In the genomic region with DNA sequence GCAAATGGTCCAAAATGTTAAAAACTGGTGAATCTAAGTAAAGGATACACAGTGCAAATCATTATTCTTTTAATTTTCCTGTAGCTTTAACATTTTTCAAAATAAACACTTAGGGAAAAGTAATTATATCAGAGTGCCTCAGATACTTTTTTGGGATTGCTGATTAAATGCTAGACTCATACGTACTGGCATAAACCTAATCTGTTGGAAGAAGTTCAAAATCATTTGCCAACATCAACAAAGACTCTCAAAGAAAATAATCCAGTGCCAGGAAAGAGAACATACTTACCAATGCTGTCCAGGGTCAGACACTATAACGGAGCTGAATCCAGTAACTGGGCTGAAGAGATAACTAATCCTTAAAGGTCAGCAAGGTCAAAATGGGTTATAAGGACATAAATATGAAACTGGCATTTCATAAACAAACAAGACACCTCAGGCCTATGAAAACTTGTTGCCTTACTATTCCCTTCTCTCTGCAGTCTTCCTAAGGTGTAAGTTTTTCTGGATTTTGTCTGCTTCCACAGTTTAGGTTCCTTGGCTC, we compare ENCODE assay signal across 30 cellular contexts.
"Had no signal": no experiment of that assay in that cellular context is flagged by ENCODE, and none has a peak within 500 bp of the region (broad histone marks: within the 10 kb centered on the region; RNA-seq: fewer than 3 reads in every experiment).

No MANE protein-coding gene starts in this region.

- H3K4me3 Mint-ChIP-seq: activated CD4-positive, alpha-beta T cell treated with anti-CD3 and anti-CD28 coated beads, Interleukin-2, amount 10 ng/mL, durations not matched to agents 24 days and 14 days; activated CD8-positive, alpha-beta T cell treated with anti-CD3 and anti-CD28 coated beads for 36 hours; activated naive CD4-positive, alpha-beta T cell treated with anti-CD3 and anti-CD28 coated beads, Interleukin-2, amount 10 ng/mL, durations not matched to agents 7 days and 5 days; activated naive CD8-positive, alpha-beta T cell; activated naive CD8-positive, alpha-beta T cell treated with anti-CD3 and anti-CD28 coated beads, Interleukin-2, amount 50 U/mL, for 24 hours had no signal

- H3K27me3 ChIP-seq: brain microvascular endothelial cell had no signal

- H3K4me2 ChIP-seq: PC-9 had no signal

- H3K36me3 ChIP-seq: brain microvascular endothelial cell had no signal

- DNase-seq: activated CD4-positive, alpha-beta T cell treated with anti-CD3 and anti-CD28 coated beads, Interleukin-2, amount 10 ng/mL, durations not matched to agents 24 days and 14 days; activated CD4-positive, alpha-beta T cell treated with anti-CD3 and anti-CD28 coated beads, Interleukin-2, amount 50 U/mL, for 4 hours; activated CD8-positive, alpha-beta T cell treated with anti-CD3 and anti-CD28 coated beads for 36 hours; activated gamma-delta T cell treated with Interleukin-2 at 50 U/mL for 16 hours; activated naive CD4-positive, alpha-beta T cell treated with anti-CD3 and anti-CD28 coated beads, Interleukin-2, amount 10 ng/mL, durations not matched to agents 7 days and 5 days; activated naive CD8-positive, alpha-beta T cell treated with anti-CD3 and anti-CD28 coated beads, Interleukin-2, amount 50 U/mL, for 24 hours; activated T-cell treated with anti-CD3 and anti-CD28 coated beads, Interleukin-2, amount 50 U/mL, for 1 hour; anterior cingulate cortex; brain microvascular endothelial cell; central memory CD4-positive, alpha-beta T cell; KG1; NCI-H1105; NCI-H1417 treated with DMSO at 0.1 percent for 48 hours; NCI-H187 treated with DMSO at 0.1 percent for 48 hours; NCI-H2171 treated with DMSO at 0.1 percent for 48 hours; NCI-H2227 treated with DMSO at 0.1 percent for 48 hours; NCI-H510A treated with DMSO at 0.1 percent for 48 hours; NCI-H526 treated with DMSO at 0.1 percent for 48 hours; NCI-H774; PC-9; SIG-M5; T-helper 1 cell; T-helper 2 cell; T-helper 9 cell had no signal

- H3K27ac ChIP-seq: brain microvascular endothelial cell, PC-9, RWPE1 had no signal

- H3K27ac Mint-ChIP-seq: activated CD4-positive, alpha-beta T cell treated with anti-CD3 and anti-CD28 coated beads, Interleukin-2, amount 10 ng/mL, durations not matched to agents 24 days and 14 days; activated CD8-positive, alpha-beta T cell treated with anti-CD3 and anti-CD28 coated beads for 36 hours; activated naive CD4-positive, alpha-beta T cell treated with anti-CD3 and anti-CD28 coated beads, Interleukin-2, amount 10 ng/mL, durations not matched to agents 7 days and 5 days; activated naive CD8-positive, alpha-beta T cell; activated naive CD8-positive, alpha-beta T cell treated with anti-CD3 and anti-CD28 coated beads, Interleukin-2, amount 50 U/mL, for 24 hours; activated T-helper 2 cell treated with anti-CD3 and anti-CD28 coated beads, Interferon-gamma antibody, Interleukin-2, Interleukin-4, amounts not matched to agents 10 μg/mL and 5 μg/mL and 100 μg/mL, durations not matched to agents 14 hours and 24 hours and 36 hours had no signal

- ATAC-seq: activated CD8-positive, alpha-beta T cell treated with anti-CD3 and anti-CD28 coated beads for 36 hours; activated naive CD8-positive, alpha-beta T cell treated with anti-CD3 and anti-CD28 coated beads, Interleukin-2, amount 50 U/mL, for 24 hours; Right ventricle myocardium inferior; SK-N-SH treated with all-trans-retinoic acid at 6 μM for 48 hours had no signal

- H3K27me3 Mint-ChIP-seq: activated CD4-positive, alpha-beta T cell treated with anti-CD3 and anti-CD28 coated beads, Interleukin-2, amount 10 ng/mL, durations not matched to agents 24 days and 14 days; activated CD8-positive, alpha-beta T cell treated with anti-CD3 and anti-CD28 coated beads for 36 hours; activated naive CD4-positive, alpha-beta T cell treated with anti-CD3 and anti-CD28 coated beads, Interleukin-2, amount 10 ng/mL, durations not matched to agents 7 days and 5 days; activated naive CD8-positive, alpha-beta T cell; activated naive CD8-positive, alpha-beta T cell treated with anti-CD3 and anti-CD28 coated beads, Interleukin-2, amount 50 U/mL, for 24 hours had no signal

- H2AFZ ChIP-seq: PC-9 had no signal

- H3K4me3 ChIP-seq: PC-9 had no signal

- FAIRE-seq: RCC 7860 had no signal
